Comparison of ENCODE assay signal across 16 cellular contexts in the genomic region with DNA sequence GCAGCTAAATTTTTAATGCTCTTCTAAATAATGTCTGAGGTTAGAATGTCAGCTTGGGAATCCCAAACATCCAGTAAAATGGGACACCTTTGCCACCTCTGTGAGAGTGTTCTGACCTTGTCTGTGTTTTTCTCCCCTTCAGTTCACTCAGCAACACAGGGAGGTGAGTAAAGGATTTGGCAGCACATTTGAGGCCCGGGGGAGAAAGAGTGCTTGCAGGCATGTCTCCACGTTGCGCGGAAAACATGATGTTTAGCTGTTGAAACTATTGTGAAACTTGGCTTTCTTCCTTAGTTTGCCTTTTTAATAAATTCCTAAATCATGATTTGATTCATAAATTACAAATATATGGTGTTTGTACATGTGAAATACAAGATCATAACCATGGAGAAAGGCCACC.
DNase-seq lines count a peak whose midpoint lies in the region; ATAC-seq and TF ChIP-seq lines count a peak whose summit lies in the region.
"Had no signal": no experiment of that assay in that cellular context is flagged by ENCODE, and none has a peak within 500 bp of the region (broad histone marks: within the 10 kb centered on the region; RNA-seq: fewer than 3 reads in every experiment).

No MANE protein-coding gene starts in this region.

- TF ChIP-seq CTCF in choroid plexus epithelial cell (conservative IDR thresholded peaks at IDR 0.05; ENCODE audit: low read depth, low read length) (no peak), hepatocyte (IDR thresholded peaks at IDR 0.05; ENCODE audit: poor library complexity) (no peak)

- no peaks in the 10 kb centered on the region for H3K27me3 ChIP-seq in hepatocyte
- H3K27me3 ChIP-seq: vagina had no signal

- WGBS in hepatocyte (ENCODE audit: low lambda C conversion rate, missing lambda C conversion rate) = 52% methylated on average over 4 of the region's 4 CpGs

- no peaks in the 10 kb centered on the region for H3K4me1 ChIP-seq in hepatocyte (ENCODE audit: insufficient read depth)

- H4K20me1 ChIP-seq in hepatocyte (ENCODE audit: insufficient read depth, poor library complexity, severe bottlenecking) = no peaks in the 10 kb centered on the region

- no peaks in the 10 kb centered on the region for H3K9me2 ChIP-seq in hepatocyte (replicated peaks; ENCODE audit: insufficient read depth)

- no peaks in the 10 kb centered on the region for H3K36me3 ChIP-seq in hepatocyte (replicated peaks; ENCODE audit: insufficient read depth, low read depth)
- H3K36me3 ChIP-seq: vagina had no signal

- no peak overlapping the region for H3K4me3 ChIP-seq in choroid plexus epithelial cell (ENCODE audit: low read depth, low read length)
- no peak overlapping the region for H3K4me3 ChIP-seq in hepatocyte
- H3K4me3 ChIP-seq: vagina had no signal

- peak overlapping the region; percentile 3 for H2AFZ ChIP-seq in hepatocyte

- H3K79me2 ChIP-seq in hepatocyte = no peaks in the 10 kb centered on the region

- intact Hi-C loops in sciatic nerve (cut with DNase I) = no loop called here

- H3K27ac ChIP-seq in hepatocyte = peak overlapping the region; percentile 48
- H3K27ac ChIP-seq: vagina had no signal

- no peaks in the 10 kb centered on the region for H3K9me3 ChIP-seq in hepatocyte (ENCODE audit: low read depth)
- H3K9me3 ChIP-seq: vagina had no signal

- peak; percentile 47 for DNase-seq in GM03348 (ENCODE audit: low spot score)
- DNase-seq in choroid plexus epithelial cell (ENCODE audit: low read depth) = peak; percentile 90
- DNase-seq in hepatocyte (ENCODE audit: low spot score) = peak; percentile 39
- DNase-seq in sciatic nerve (ENCODE audit: low spot score) = peak; percentile 70
- no peak for DNase-seq in GF-D8 (lab: John Stamatoyannopoulos, UW)
- DNase-seq: activated B cell treated with CpG ODN at 0.5 μM for 24 hours; activated effector memory CD4-positive, alpha-beta T cell treated with Interleukin-2 at 50 U/mL for 16 hours; GDM1; midbrain; occipital lobe; stimulated activated naive CD4-positive, alpha-beta T cell treated with Interleukin-2 at 50 U/mL for 16 hours; T-helper 1 cell had no signal

- H3K4me2 ChIP-seq in hepatocyte = no peak overlapping the region

- ATAC-seq in sciatic nerve (peak; percentile 96), GM19455 (IDR thresholded peaks at IDR 0.05; ENCODE audit: unreplicated experiment) (no peak), GM18502 (IDR thresholded peaks at IDR 0.05; ENCODE audit: poor library complexity, unreplicated experiment) (no peak), HG03108 (IDR thresholded peaks at IDR 0.05; ENCODE audit: unreplicated experiment) (no peak)
